In genomic region chr21:44893948-44894656, GRCh38 we compare ENCODE assay signal across 1 cellular context.
A peak's percentile ranks its signal among the peaks of the same experiment; 100 is the strongest.
TF ChIP-seq lines count a peak whose summit lies in the region.

No MANE protein-coding gene starts in this region.

TF ChIP-seq in HepG2, 621 proteins besides CTCF, POLR2A, EP300 and RAD21:
- TF ChIP-seq HNRNPL (IDR thresholded peaks at IDR 0.05; ENCODE audit: low read depth, low read length) (0 out of 2 replicates have a peak, but pooled peaks have one; percentile 37), ZFAT (CRISPR knock-in tag; conservative IDR thresholded peaks at IDR 0.05) (no peak), MXI1 (IDR thresholded peaks at IDR 0.05; ENCODE audit: borderline replicate concordance, low read depth, low read length) (no peak), ZNF33B (CRISPR knock-in tag; IDR thresholded peaks at IDR 0.05) (no peak), GLI4 (CRISPR knock-in tag; IDR thresholded peaks at IDR 0.05; ENCODE audit: borderline replicate concordance) (no peak), KAT2B (IDR thresholded peaks at IDR 0.05; ENCODE audit: borderline replicate concordance, low read depth, low read length) (no peak), ZNF441 (CRISPR knock-in tag; IDR thresholded peaks at IDR 0.05; ENCODE audit: borderline replicate concordance) (0 out of 2 replicates have a peak, but pooled peaks have one; percentile 13), ZFX (CRISPR knock-in tag; IDR thresholded peaks at IDR 0.05; ENCODE audit: low read depth) (0 out of 2 replicates have a peak, but pooled peaks have one; percentile 20), DRAP1 (CRISPR knock-in tag; IDR thresholded peaks at IDR 0.05) (no peak), PPARG (CRISPR knock-in tag; conservative IDR thresholded peaks at IDR 0.05) (peak; percentile 67; the same call in 1 of the 2 replicates)
- TF ChIP-seq, protein P1, sequence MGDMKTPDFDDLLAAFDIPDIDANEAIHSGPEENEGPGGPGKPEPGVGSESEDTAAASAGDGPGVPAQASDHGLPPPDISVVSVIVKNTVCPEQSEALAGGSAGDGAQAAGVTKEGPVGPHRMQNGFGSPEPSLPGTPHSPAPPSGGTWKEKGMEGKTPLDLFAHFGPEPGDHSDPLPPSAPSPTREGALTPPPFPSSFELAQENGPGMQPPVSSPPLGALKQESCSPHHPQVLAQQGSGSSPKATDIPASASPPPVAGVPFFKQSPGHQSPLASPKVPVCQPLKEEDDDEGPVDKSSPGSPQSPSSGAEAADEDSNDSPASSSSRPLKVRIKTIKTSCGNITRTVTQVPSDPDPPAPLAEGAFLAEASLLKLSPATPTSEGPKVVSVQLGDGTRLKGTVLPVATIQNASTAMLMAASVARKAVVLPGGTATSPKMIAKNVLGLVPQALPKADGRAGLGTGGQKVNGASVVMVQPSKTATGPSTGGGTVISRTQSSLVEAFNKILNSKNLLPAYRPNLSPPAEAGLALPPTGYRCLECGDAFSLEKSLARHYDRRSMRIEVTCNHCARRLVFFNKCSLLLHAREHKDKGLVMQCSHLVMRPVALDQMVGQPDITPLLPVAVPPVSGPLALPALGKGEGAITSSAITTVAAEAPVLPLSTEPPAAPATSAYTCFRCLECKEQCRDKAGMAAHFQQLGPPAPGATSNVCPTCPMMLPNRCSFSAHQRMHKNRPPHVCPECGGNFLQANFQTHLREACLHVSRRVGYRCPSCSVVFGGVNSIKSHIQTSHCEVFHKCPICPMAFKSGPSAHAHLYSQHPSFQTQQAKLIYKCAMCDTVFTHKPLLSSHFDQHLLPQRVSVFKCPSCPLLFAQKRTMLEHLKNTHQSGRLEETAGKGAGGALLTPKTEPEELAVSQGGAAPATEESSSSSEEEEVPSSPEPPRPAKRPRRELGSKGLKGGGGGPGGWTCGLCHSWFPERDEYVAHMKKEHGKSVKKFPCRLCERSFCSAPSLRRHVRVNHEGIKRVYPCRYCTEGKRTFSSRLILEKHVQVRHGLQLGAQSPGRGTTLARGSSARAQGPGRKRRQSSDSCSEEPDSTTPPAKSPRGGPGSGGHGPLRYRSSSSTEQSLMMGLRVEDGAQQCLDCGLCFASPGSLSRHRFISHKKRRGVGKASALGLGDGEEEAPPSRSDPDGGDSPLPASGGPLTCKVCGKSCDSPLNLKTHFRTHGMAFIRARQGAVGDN (CRISPR knock-in tag; IDR thresholded peaks at IDR 0.05), result peak; percentile 36; the same call in 1 of the 2 replicates
